In genomic region chr1:2228157-2228594, GRCh38 we compare ENCODE assay signal across 8 cellular contexts. TPM values are rescaled to one million over a fixed set of nuclear protein-coding genes. Genes with fewer than 3 reads are reported as not detected.
DNase-seq lines count a peak whose midpoint lies in the region; ATAC-seq and TF ChIP-seq lines count a peak whose summit lies in the region.

SKI (plus strand) TSS chr1:2228319; CDS start chr1:2228767, 448 bp downstream.

- H3K4me1 ChIP-seq in gastroesophageal sphincter = peaks cover 0 to 50% (median 16%) of the 10 kb centered on the region in 3 donors
- peaks cover 31 to 40% of the 10 kb centered on the region in 2 experiments for H3K4me1 ChIP-seq in trophoblast cell (ENCODE audit: control insufficient read depth in 1 of 2, insufficient read depth in 2 of 2, low read length in 2 of 2)

- H3K23ac ChIP-seq in trophoblast cell (ENCODE audit: low read length) = no peak within 1 kb of the TSS

- peak within 1 kb of the TSS; percentile 97 for H2AFZ ChIP-seq in trophoblast cell (ENCODE audit: insufficient read depth, low read length, poor library complexity)

- peak within 1 kb of the TSS; percentile 95 for H3K4me2 ChIP-seq in trophoblast cell (ENCODE audit: low read length)

- H3K79me1 ChIP-seq in trophoblast cell (ENCODE audit: low read length) = peaks cover 16% of the 10 kb centered on the region

- peak within 1 kb of the TSS; percentile 97 for H3K4ac ChIP-seq in trophoblast cell (ENCODE audit: low read depth, low read length)

- peak within 1 kb of the TSS; percentile 100 for H4K91ac ChIP-seq in trophoblast cell (ENCODE audit: low read depth, low read length)

- H3K14ac ChIP-seq in trophoblast cell (ENCODE audit: low read length) = peak within 1 kb of the TSS; percentile 100

- H3K9me3 Mint-ChIP-seq in T-helper 2 cell treated with Interferon-gamma antibody and Interleukin-4, amounts not matched to agents 5 μg/mL and 100 μg/mL, for 36 hours = no peaks in the 10 kb centered on the region

- H3K27ac Mint-ChIP-seq in T-helper 2 cell treated with Interferon-gamma antibody and Interleukin-4, amounts not matched to agents 5 μg/mL and 100 μg/mL, for 36 hours = peak within 1 kb of the TSS; percentile 87

- peak within 1 kb of the TSS; percentile 78 for H3K4me3 ChIP-seq in GM08714 (ENCODE audit: low read length)
- peak within 1 kb of the TSS; percentile 75 to 83 for H3K4me3 ChIP-seq in gastroesophageal sphincter
- H3K4me3 ChIP-seq in trophoblast cell (ENCODE audit: low read depth, low read length) = peak within 1 kb of the TSS; percentile 89

- peak within 1 kb of the TSS; percentile 99 for H4K8ac ChIP-seq in trophoblast cell (ENCODE audit: low read depth, low read length)

- DNase-seq in T-helper 2 cell treated with Interferon-gamma antibody and Interleukin-4, amounts not matched to agents 5 μg/mL and 100 μg/mL, for 36 hours (ENCODE audit: low spot score) = no peak
- DNase-seq in trophoblast cell = no peak
- no peak for DNase-seq in NCI-H82 (lab: John Stamatoyannopoulos, UW)
- DNase-seq in NK-92 (lab: John Stamatoyannopoulos, UW; ENCODE audit: unreplicated experiment) = no peak
- no peak for DNase-seq in activated CD4-positive, CD25-positive, alpha-beta regulatory T cell treated with anti-CD3 and anti-CD28 coated beads, Interleukin-2, amount 50 U/mL, for 72 hours
- DNase-seq in NCI-H226 = no peak

- H3K18ac ChIP-seq in trophoblast cell (ENCODE audit: low read length) = peak within 1 kb of the TSS; percentile 99

- H3K27me3 ChIP-seq in gastroesophageal sphincter (no peaks in the 10 kb centered on the region), trophoblast cell (ENCODE audit: insufficient read depth, low read length) (no peaks in the 10 kb centered on the region)

- H3K9me3 ChIP-seq in gastroesophageal sphincter (no peaks in the 10 kb centered on the region), trophoblast cell (ENCODE audit: insufficient read depth, low read depth, low read length) (peaks cover 3% of the 10 kb centered on the region)

- peaks cover 25% of the 10 kb centered on the region for H3K4me1 Mint-ChIP-seq in T-helper 2 cell treated with Interferon-gamma antibody and Interleukin-4, amounts not matched to agents 5 μg/mL and 100 μg/mL, for 36 hours (ENCODE audit: low read depth)

- no CpG with 5 or more reads among the region's 100 CpGs for WGBS in gastroesophageal sphincter (ENCODE audit: low coverage in 1 of 2), 2 donors
- no CpG with 5 or more reads among the region's 100 CpGs for WGBS in trophoblast cell (ENCODE audit: extremely low coverage, insufficient coverage, insufficient read length)

- peak within 1 kb of the TSS; percentile 99 for H2BK5ac ChIP-seq in trophoblast cell (ENCODE audit: low read depth, low read length, poor library complexity)

- H4K12ac ChIP-seq in trophoblast cell (ENCODE audit: low read depth, low read length) = peak within 1 kb of the TSS; percentile 92

- H2BK12ac ChIP-seq in trophoblast cell (ENCODE audit: low read length) = no peak within 1 kb of the TSS

- no peak for TF ChIP-seq CTCF in gastroesophageal sphincter (IDR thresholded peaks at IDR 0.05)

- peak within 1 kb of the TSS; percentile 92 to 100 (median 100) for H3K27ac ChIP-seq in gastroesophageal sphincter
- H3K27ac ChIP-seq in trophoblast cell (ENCODE audit: low read depth, low read length) = peak within 1 kb of the TSS; percentile 99

- H3K36me3 Mint-ChIP-seq in T-helper 2 cell treated with Interferon-gamma antibody and Interleukin-4, amounts not matched to agents 5 μg/mL and 100 μg/mL, for 36 hours (ENCODE audit: low read depth) = peaks cover 27% of the 10 kb centered on the region

- H3K79me2 ChIP-seq in trophoblast cell (ENCODE audit: control insufficient read depth, insufficient read depth, low read length, poor library complexity) = peaks cover 53% of the 10 kb centered on the region

- no peak for TF ChIP-seq POLR2A in gastroesophageal sphincter (IDR thresholded peaks at IDR 0.05)

- peak within 1 kb of the TSS; percentile 96 for H3K4me3 Mint-ChIP-seq in T-helper 2 cell treated with Interferon-gamma antibody and Interleukin-4, amounts not matched to agents 5 μg/mL and 100 μg/mL, for 36 hours

- H3K9ac ChIP-seq in trophoblast cell (ENCODE audit: low read length) = peak within 1 kb of the TSS; percentile 96

- H2AK5ac ChIP-seq in trophoblast cell (ENCODE audit: low read length) = peak within 1 kb of the TSS; percentile 99

- no peak for ATAC-seq in gastroesophageal sphincter

- H3K36me3 ChIP-seq in gastroesophageal sphincter (no peaks in the 10 kb centered on the region), trophoblast cell (ENCODE audit: control insufficient read depth in 1 of 2, insufficient read depth in 2 of 2, low read length in 2 of 2) (peaks cover 2 to 6% of the 10 kb centered on the region in 2 experiments)

- no peak for TF ChIP-seq EP300 in gastroesophageal sphincter (IDR thresholded peaks at IDR 0.05)

- peak within 1 kb of the TSS; percentile 99 for H2BK120ac ChIP-seq in trophoblast cell (ENCODE audit: insufficient read depth, low read length, poor library complexity)

- peaks cover 7% of the 10 kb centered on the region for H3K27me3 Mint-ChIP-seq in T-helper 2 cell treated with Interferon-gamma antibody and Interleukin-4, amounts not matched to agents 5 μg/mL and 100 μg/mL, for 36 hours (ENCODE audit: low read depth)

RNA-seq across cellular contexts. Expression of gene SKI, which starts in this region (rescaled TPM):
- 100 to 1,000 TPM in 1 of 4 donors, 10 to 100 TPM in 3; 60.2 to 157 (median 79.0) TPM for total RNA-seq in gastroesophageal sphincter
- polyA plus RNA-seq in trophoblast cell (2013) = 73.3 and 73.7 TPM in 2 replicates
